ENCODE assay signal across 8 cellular contexts in the genomic region with DNA sequence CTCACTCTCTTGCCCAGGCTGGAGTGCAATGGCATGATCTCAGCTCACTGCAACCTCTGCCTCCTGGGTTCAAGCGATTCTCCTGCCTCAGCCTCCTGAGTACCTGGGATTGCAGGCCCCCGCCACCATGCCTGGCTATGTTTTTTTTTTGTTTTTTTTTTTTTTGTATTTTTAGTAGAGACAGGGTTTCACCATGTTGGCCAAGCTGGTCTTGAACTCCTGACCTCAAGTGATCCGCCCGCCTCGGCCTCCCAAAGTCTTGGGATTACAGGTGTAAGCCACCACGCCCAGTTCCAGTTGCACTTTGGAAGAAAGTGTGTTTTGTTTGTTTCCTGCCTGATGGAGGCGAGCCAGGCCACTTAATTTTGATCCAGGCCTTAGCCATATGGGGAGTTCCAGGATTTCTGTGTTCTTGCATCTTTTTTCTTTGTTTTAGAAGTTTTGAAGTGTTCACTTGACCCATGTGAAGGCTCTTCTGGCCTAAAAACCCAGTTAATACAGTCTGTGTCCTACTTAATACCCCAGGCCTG. TPM values are rescaled to one million over a fixed set of nuclear protein-coding genes. Genes with fewer than 3 reads are reported as not detected.
DNase-seq lines count a peak whose midpoint lies in the region; ATAC-seq and TF ChIP-seq lines count a peak whose summit lies in the region.
"Not testable (repeated sequence)": the region's sequence is repeated elsewhere in the genome, so short reads cannot be mapped to it uniquely, and the experiment has no call there.

No MANE protein-coding gene starts in this region.

- H3K27ac Mint-ChIP-seq in HFFc6: peak overlapping the region; percentile 65
- peak overlapping the region; percentile 24 for H3K27ac Mint-ChIP-seq in T-helper 2 cell treated with Interferon-gamma antibody and Interleukin-4, amounts not matched to agents 5 μg/mL and 100 μg/mL, for 36 hours
- H3K27ac Mint-ChIP-seq in activated T-helper 2 cell treated with anti-CD3 and anti-CD28 coated beads, Interferon-gamma antibody, Interleukin-2, Interleukin-4, amounts not matched to agents 10 μg/mL and 5 μg/mL and 100 μg/mL, durations not matched to agents 14 hours and 24 hours and 36 hours: peak overlapping the region; percentile 60
- H3K27ac Mint-ChIP-seq in naive thymus-derived CD4-positive, alpha-beta T cell: peak overlapping the region; percentile 28 to 90 (median 87)

- peak overlapping the region in 3 of 4 donors; percentile 23 to 99 (median 55) for H3K27ac ChIP-seq in esophagus squamous epithelium
- peak overlapping the region; percentile 18 for H3K27ac ChIP-seq in right cardiac atrium (ENCODE audit: low read length)
- H3K27ac ChIP-seq in naive thymus-derived CD4-positive, alpha-beta T cell (ENCODE audit: low read depth, low read length); upper lobe of right lung: not testable (repeated sequence)
- H3K27ac ChIP-seq in skeletal muscle tissue (ENCODE audit: low read depth, low read length): peak overlapping the region; percentile 28

- not testable (repeated sequence) for TF ChIP-seq POLR2A in esophagus squamous epithelium (IDR thresholded peaks at IDR 0.05)

- TF ChIP-seq CTCF in HFFc6 (IDR thresholded peaks at IDR 0.05); esophagus squamous epithelium (IDR thresholded peaks at IDR 0.05); upper lobe of right lung (IDR thresholded peaks at IDR 0.05): not testable (repeated sequence)

- H3K36me3 Mint-ChIP-seq in HFFc6 (ENCODE audit: low read depth): peaks cover 39% of the 10 kb centered on the region
- peaks cover 14% of the 10 kb centered on the region for H3K36me3 Mint-ChIP-seq in T-helper 2 cell treated with Interferon-gamma antibody and Interleukin-4, amounts not matched to agents 5 μg/mL and 100 μg/mL, for 36 hours (ENCODE audit: low read depth)
- H3K36me3 Mint-ChIP-seq in activated T-helper 2 cell treated with anti-CD3 and anti-CD28 coated beads, Interferon-gamma antibody, Interleukin-2, Interleukin-4, amounts not matched to agents 10 μg/mL and 5 μg/mL and 100 μg/mL, durations not matched to agents 14 hours and 24 hours and 36 hours (ENCODE audit: low read depth): peaks cover 15% of the 10 kb centered on the region
- peaks cover 0 to 12% (median 4%) of the 10 kb centered on the region in 5 donors for H3K36me3 Mint-ChIP-seq in naive thymus-derived CD4-positive, alpha-beta T cell

- not testable (repeated sequence) for H3K9me3 Mint-ChIP-seq in HFFc6; T-helper 2 cell treated with Interferon-gamma antibody and Interleukin-4, amounts not matched to agents 5 μg/mL and 100 μg/mL, for 36 hours; activated T-helper 2 cell treated with anti-CD3 and anti-CD28 coated beads, Interferon-gamma antibody, Interleukin-2, Interleukin-4, amounts not matched to agents 10 μg/mL and 5 μg/mL and 100 μg/mL, durations not matched to agents 14 hours and 24 hours and 36 hours; naive thymus-derived CD4-positive, alpha-beta T cell

- not testable (repeated sequence) for DNase-seq in HFFc6; T-helper 2 cell treated with Interferon-gamma antibody and Interleukin-4, amounts not matched to agents 5 μg/mL and 100 μg/mL, for 36 hours (ENCODE audit: low spot score); activated T-helper 2 cell treated with anti-CD3 and anti-CD28 coated beads, Interferon-gamma antibody, Interleukin-2, Interleukin-4, amounts not matched to agents 10 μg/mL and 5 μg/mL and 100 μg/mL, durations not matched to agents 14 hours and 24 hours and 36 hours (ENCODE audit: low spot score); esophagus squamous epithelium (lab: John Stamatoyannopoulos, UW); right cardiac atrium; naive thymus-derived CD4-positive, alpha-beta T cell
- peak; percentile 64 for DNase-seq in upper lobe of right lung

- H3K4me1 ChIP-seq in esophagus squamous epithelium (peaks cover 51 to 98% (median 88%) of the 10 kb centered on the region in 3 donors), right cardiac atrium (ENCODE audit: control insufficient read depth, insufficient read depth, low read length) (peaks cover 22% of the 10 kb centered on the region), skeletal muscle tissue (ENCODE audit: control insufficient read depth in 3 of 3, insufficient read depth in 3 of 3, low read length in 3 of 3) (peaks cover 83 to 86% (median 84%) of the 10 kb centered on the region in 3 donors), upper lobe of right lung (peaks cover 69% of the 10 kb centered on the region)
- peaks cover 15 to 31% of the 10 kb centered on the region in 2 donors for H3K4me1 ChIP-seq in naive thymus-derived CD4-positive, alpha-beta T cell (ENCODE audit: control insufficient read depth in 2 of 2, insufficient read depth in 2 of 2, low read length in 2 of 2)

- not testable (repeated sequence) for ATAC-seq in right cardiac atrium; naive thymus-derived CD4-positive, alpha-beta T cell
- ATAC-seq in upper lobe of right lung: peak; percentile 10

- not testable (repeated sequence) for H3K9ac ChIP-seq in skeletal muscle tissue (ENCODE audit: low read depth in 1 of 3, low read length in 3 of 3)

- H3K4me1 Mint-ChIP-seq in HFFc6 (ENCODE audit: low read depth): peaks cover 85% of the 10 kb centered on the region
- peaks cover 30% of the 10 kb centered on the region for H3K4me1 Mint-ChIP-seq in T-helper 2 cell treated with Interferon-gamma antibody and Interleukin-4, amounts not matched to agents 5 μg/mL and 100 μg/mL, for 36 hours (ENCODE audit: low read depth)
- peaks cover 39% of the 10 kb centered on the region for H3K4me1 Mint-ChIP-seq in activated T-helper 2 cell treated with anti-CD3 and anti-CD28 coated beads, Interferon-gamma antibody, Interleukin-2, Interleukin-4, amounts not matched to agents 10 μg/mL and 5 μg/mL and 100 μg/mL, durations not matched to agents 14 hours and 24 hours and 36 hours (ENCODE audit: low read depth)
- H3K4me1 Mint-ChIP-seq in naive thymus-derived CD4-positive, alpha-beta T cell: peaks cover 43 to 91% (median 83%) of the 10 kb centered on the region in 7 donors

- H3K4me3 Mint-ChIP-seq in HFFc6: peak overlapping the region; percentile 6; the same call in 1 of the 2 replicates
- not testable (repeated sequence) for H3K4me3 Mint-ChIP-seq in T-helper 2 cell treated with Interferon-gamma antibody and Interleukin-4, amounts not matched to agents 5 μg/mL and 100 μg/mL, for 36 hours; activated T-helper 2 cell treated with anti-CD3 and anti-CD28 coated beads, Interferon-gamma antibody, Interleukin-2, Interleukin-4, amounts not matched to agents 10 μg/mL and 5 μg/mL and 100 μg/mL, durations not matched to agents 14 hours and 24 hours and 36 hours (ENCODE audit: low read depth)
- H3K4me3 Mint-ChIP-seq in naive thymus-derived CD4-positive, alpha-beta T cell: peak overlapping the region in 5 of 10 donors; percentile 20 to 79 (median 38)

- intact Hi-C loops in activated T-helper 2 cell treated with anti-CD3 and anti-CD28 coated beads, Interferon-gamma antibody, Interleukin-2, Interleukin-4, amounts not matched to agents 10 μg/mL and 5 μg/mL and 100 μg/mL, durations not matched to agents 14 hours and 24 hours and 36 hours (cut with micrococcal nuclease); esophagus squamous epithelium (cut with DNase I); right cardiac atrium (cut with DNase I); naive thymus-derived CD4-positive, alpha-beta T cell (cut with micrococcal nuclease); upper lobe of right lung (cut with DNase I): not testable (repeated sequence)

- not testable (repeated sequence) for H3K9me3 ChIP-seq in esophagus squamous epithelium; right cardiac atrium (ENCODE audit: control insufficient read depth, low read length); naive thymus-derived CD4-positive, alpha-beta T cell (ENCODE audit: control insufficient read depth in 2 of 3, low read length in 3 of 3); skeletal muscle tissue (ENCODE audit: control insufficient read depth in 3 of 3, low read length in 3 of 3); upper lobe of right lung

- CTCF ChIA-PET in naive thymus-derived CD4-positive, alpha-beta T cell (lab: Charles Lee): not testable (repeated sequence)

- WGBS in esophagus squamous epithelium, 2 donors: 63 to 65% methylated on average over 5 to 7 of the region's 7 CpGs
- 94% methylated on average over 7 of the region's 7 CpGs for WGBS in right cardiac atrium

- POLR2A ChIA-PET in naive thymus-derived CD4-positive, alpha-beta T cell (lab: Charles Lee): interaction anchor here (3.3 kb wide), 1 partner anchor 9 kb away, joined by 34 read pairs; a partner anchor contains a TSS

- H3K4me3 ChIP-seq in esophagus squamous epithelium; right cardiac atrium (ENCODE audit: low read length); naive thymus-derived CD4-positive, alpha-beta T cell (ENCODE audit: low read length); skeletal muscle tissue (ENCODE audit: low read length in 3 of 3); upper lobe of right lung: not testable (repeated sequence)

- not testable (repeated sequence) for H3K27me3 Mint-ChIP-seq in HFFc6 (ENCODE audit: insufficient read depth); T-helper 2 cell treated with Interferon-gamma antibody and Interleukin-4, amounts not matched to agents 5 μg/mL and 100 μg/mL, for 36 hours (ENCODE audit: low read depth); activated T-helper 2 cell treated with anti-CD3 and anti-CD28 coated beads, Interferon-gamma antibody, Interleukin-2, Interleukin-4, amounts not matched to agents 10 μg/mL and 5 μg/mL and 100 μg/mL, durations not matched to agents 14 hours and 24 hours and 36 hours (ENCODE audit: low read depth); naive thymus-derived CD4-positive, alpha-beta T cell

- peaks cover 0 to 46% (median 0%) of the 10 kb centered on the region in 3 donors for H3K36me3 ChIP-seq in esophagus squamous epithelium
- H3K36me3 ChIP-seq in naive thymus-derived CD4-positive, alpha-beta T cell (ENCODE audit: control insufficient read depth in 2 of 3, insufficient read depth in 3 of 3, low read length in 3 of 3): peaks cover 0 to 10% (median 0%) of the 10 kb centered on the region in 3 experiments
- H3K36me3 ChIP-seq in skeletal muscle tissue (ENCODE audit: control insufficient read depth in 3 of 3, insufficient read depth in 3 of 3, low read length in 3 of 3); upper lobe of right lung: not testable (repeated sequence)

- H3K27me3 ChIP-seq in esophagus squamous epithelium; right cardiac atrium (ENCODE audit: control insufficient read depth, insufficient read depth); naive thymus-derived CD4-positive, alpha-beta T cell (ENCODE audit: control insufficient read depth in 2 of 2, insufficient read depth in 2 of 2, low read length in 2 of 2); skeletal muscle tissue (ENCODE audit: control insufficient read depth in 3 of 3, insufficient read depth in 3 of 3, low read length in 3 of 3); upper lobe of right lung: not testable (repeated sequence)

RNA-seq across cellular contexts. Expression of a gene that starts 11.0 kb away (rescaled TPM):
- total RNA-seq in HFFc6 (2021; fragmentation: NEBNext Ultra II Directional; extraction: Animal tissue kit (Norgen Biotek cat#: 25700)): 100 to 1,000 TPM in 4 of 6 experiments, 10 to 100 TPM in 2; 97.2 to 108 (median 101) TPM
- 31.8 and 33.3 TPM in 2 replicates for total RNA-seq in activated T-helper 2 cell treated with anti-CD3 and anti-CD28 coated beads, Interferon-gamma antibody, Interleukin-2, Interleukin-4, amounts not matched to agents 10 μg/mL and 5 μg/mL and 100 μg/mL, durations not matched to agents 14 hours and 24 hours and 36 hours
- total RNA-seq in esophagus squamous epithelium (100 to 1,000 TPM in 1 of 4 donors, 10 to 100 TPM in 3; 51.6 to 102 (median 57.2) TPM), right cardiac atrium (100 to 1,000 TPM; 111 to 166 (median 139) TPM), skeletal muscle tissue (4.7 TPM), upper lobe of right lung (41.5 TPM)
- 134 TPM for polyA plus RNA-seq in right cardiac atrium
- total RNA-seq in naive thymus-derived CD4-positive, alpha-beta T cell: 10 to 100 TPM; 21.9 to 44.5 (median 23.1) TPM
- 10 to 100 TPM; 17.3 to 64.3 TPM for polyA plus RNA-seq in naive thymus-derived CD4-positive, alpha-beta T cell

Comparison
In these comparisons a context has a peak if more than half of its experiments do, and no peak if none do; other contexts are left out.
1. H3K27ac Mint-ChIP-seq: peak in every context shown above with its lines; median percentile 87 in naive thymus-derived CD4-positive, alpha-beta T cell; 65 in HFFc6; 60 in activated T-helper 2 cell treated with anti-CD3 and anti-CD28 coated beads, Interferon-gamma antibody, Interleukin-2, Interleukin-4, amounts not matched to agents 10 μg/mL and 5 μg/mL and 100 μg/mL, durations not matched to agents 14 hours and 24 hours and 36 hours; 24 in T-helper 2 cell treated with Interferon-gamma antibody and Interleukin-4, amounts not matched to agents 5 μg/mL and 100 μg/mL, for 36 hours.